1 cellular context compared by ENCODE assay signal in the genomic region with DNA sequence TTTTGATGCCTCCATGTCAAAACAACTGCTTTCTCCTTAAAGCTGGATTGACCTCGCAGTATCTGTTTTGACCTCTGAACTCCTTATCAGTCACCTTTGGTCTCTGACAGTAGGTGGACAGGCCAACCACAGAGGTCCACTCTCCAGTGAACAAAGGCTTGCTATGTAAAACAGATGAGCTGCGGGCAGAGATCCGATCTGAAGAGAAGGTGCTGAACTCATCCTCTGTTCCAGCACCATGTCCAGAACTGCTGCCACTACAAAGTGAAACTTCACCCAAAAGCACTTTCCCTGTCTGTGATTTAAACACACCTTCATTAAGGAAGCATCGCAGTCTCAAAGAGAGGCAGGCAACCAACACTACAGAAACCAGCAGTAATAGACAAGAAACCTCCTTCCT.
TF ChIP-seq lines count a peak whose summit lies in the region.

No MANE protein-coding gene starts in this region.

TF ChIP-seq in endothelial cell of umbilical vein, 7 proteins besides CTCF, POLR2A, EP300 and RAD21 (continued from another document):
- TF ChIP-seq EZH2 (IDR thresholded peaks at IDR 0.05; ENCODE audit: borderline replicate concordance, low read depth, low read length, severe bottlenecking): no peak
- TF ChIP-seq FOS (IDR thresholded peaks at IDR 0.05; ENCODE audit: borderline replicate concordance, insufficient read depth, low read length): no peak
- TF ChIP-seq MAX (IDR thresholded peaks at IDR 0.05; ENCODE audit: insufficient read depth, insufficient read length): no peak
- no peak for TF ChIP-seq GATA2 (IDR thresholded peaks at IDR 0.05; ENCODE audit: insufficient read depth, insufficient read length, low read depth, low read length)
